ENCODE assay signal across 8 cellular contexts in genomic region chr12:93376436-93377251, GRCh38. TPM values are rescaled to one million over a fixed set of nuclear protein-coding genes. Genes with fewer than 3 reads are reported as not detected.
DNase-seq lines count a peak whose midpoint lies in the region; ATAC-seq, FAIRE-seq and TF ChIP-seq lines count a peak whose summit lies in the region.

No MANE protein-coding gene starts in this region.

- peak; percentile 35 to 50 for ATAC-seq in lower lobe of right lung

- H3K27me3 ChIP-seq in lower lobe of right lung (ENCODE audit: low read depth) (no peaks in the 10 kb centered on the region), transverse colon (no peaks in the 10 kb centered on the region)

- H3K4me3 ChIP-seq in lower lobe of right lung = peak overlapping the region; percentile 77
- peak overlapping the region in 3 of 4 donors; percentile 71 to 98 (median 91) for H3K4me3 ChIP-seq in transverse colon

- peaks cover 49% of the 10 kb centered on the region for H3K4me1 ChIP-seq in lower lobe of right lung
- peaks cover 15 to 53% (median 39%) of the 10 kb centered on the region in 4 donors for H3K4me1 ChIP-seq in transverse colon

- peak overlapping the region; percentile 89 for H3K27ac ChIP-seq in lower lobe of right lung
- H3K27ac ChIP-seq in transverse colon = peak overlapping the region; percentile 98

- H3K9me3 ChIP-seq in lower lobe of right lung (no peaks in the 10 kb centered on the region), transverse colon (no peaks in the 10 kb centered on the region)

- DNase-seq in ELR (ENCODE audit: low read depth) = peak; percentile 30
- DNase-seq in NCI-H82 treated with DMSO at 0.1 percent for 48 hours (lab: John Stamatoyannopoulos, UW; ENCODE audit: unreplicated experiment) = peak; percentile 84
- DNase-seq in dermis blood vessel endothelial cell = peak; percentile 44
- peak; percentile 65 for DNase-seq in lower lobe of right lung
- peak; percentile 51 for DNase-seq in transverse colon
- DNase-seq in urothelium cell line (ENCODE audit: low spot score) = no peak
- DNase-seq in GM13976 (ENCODE audit: low spot score) = no peak
- no peak for DNase-seq in stimulated activated CD4-positive, alpha-beta T cell treated with anti-CD3 and anti-CD28 coated beads, Interleukin-2, amount 100 ng/mL, for 24 hours

- no peak for FAIRE-seq in urothelium cell line (lab: Jason Lieb, UNC)

- TF ChIP-seq POLR2A in transverse colon (IDR thresholded peaks at IDR 0.05) = peak; percentile 12

- in situ Hi-C loops in transverse colon (cut with MboI; ENCODE audit: low pct_ligation_motif_present in 1 of 4, low pct_unique_long_range_greater_than_20kb in 1 of 4, low sequenced_read_pairs in 3 of 4) = no loop called here
- in situ Hi-C loops in GM13976 (cut with MboI; ENCODE audit: low sequenced_read_pairs, unreplicated experiment) = loop anchor here (25.0 kb wide), 1 partner anchor 239 kb away; no protein-coding TSS in a partner anchor

- intact Hi-C loops in lower lobe of right lung (cut with DNase I) = no loop called here
- intact Hi-C loops in transverse colon (cut with DNase I; ENCODE audit: low total_unique reads) = no loop called here

- no peaks in the 10 kb centered on the region for H3K36me3 ChIP-seq in lower lobe of right lung
- no peaks in the 10 kb centered on the region for H3K36me3 ChIP-seq in transverse colon

- 53 to 92% methylated on average over 8 to 10 of the region's 10 CpGs for WGBS in transverse colon (ENCODE audit: low coverage in 1 of 2), 2 donors

- no peak for TF ChIP-seq EP300 in transverse colon (IDR thresholded peaks at IDR 0.05; ENCODE audit: low read depth)

- TF ChIP-seq CTCF in lower lobe of right lung (IDR thresholded peaks at IDR 0.05) (no peak), transverse colon (IDR thresholded peaks at IDR 0.05) (no peak), GM13976 (IDR thresholded peaks at IDR 0.05; ENCODE audit: borderline replicate concordance, control extremely low read depth, extremely low read depth, insufficient read depth, missing control alignments) (no peak)

RNA-seq across cellular contexts. Expression of gene NUDT4, which starts 1.1 kb away (rescaled TPM):
- total RNA-seq in dermis blood vessel endothelial cell (154 and 162 TPM in 2 replicates), lower lobe of right lung (56.8 TPM), transverse colon (100 to 1,000 TPM in 2 of 4 donors, 10 to 100 TPM in 2; 65.3 to 111 (median 90.9) TPM)

Comparison
In these comparisons a context has a peak if more than half of its experiments do, and no peak if none do; other contexts are left out.
1. DNase-seq: peak in ELR (single experiment), NCI-H82 treated with DMSO at 0.1 percent for 48 hours (single experiment), dermis blood vessel endothelial cell (single experiment), lower lobe of right lung (single experiment) and transverse colon (single experiment); none in urothelium cell line (single experiment), GM13976 (single experiment) and stimulated activated CD4-positive, alpha-beta T cell treated with anti-CD3 and anti-CD28 coated beads, Interleukin-2, amount 100 ng/mL, for 24 hours (0 of 2).